ENCODE assay signal across 16 cellular contexts in genomic region chr6:3284436-3284876, GRCh38. TPM values are rescaled to one million over a fixed set of nuclear protein-coding genes. Genes with fewer than 3 reads are reported as not detected.
A peak's percentile ranks its signal among the peaks of the same experiment; 100 is the strongest.
DNase-seq lines count a peak whose midpoint lies in the region; ATAC-seq and TF ChIP-seq lines count a peak whose summit lies in the region.
"Had no signal": no experiment of that assay in that cellular context is flagged by ENCODE, and none has a peak within 500 bp of the region (broad histone marks: within the 10 kb centered on the region; RNA-seq: fewer than 3 reads in every experiment).

No MANE protein-coding gene starts in this region.

- no peak for ATAC-seq in HG02759 (IDR thresholded peaks at IDR 0.05; ENCODE audit: unreplicated experiment)
- ATAC-seq: heart right ventricle; left lung; naive thymus-derived CD4-positive, alpha-beta T cell had no signal

- no peak overlapping the region for H3K27ac ChIP-seq in spleen
- H3K27ac ChIP-seq: heart right ventricle, left lung had no signal

- peaks cover 0 to 36% (median 0%) of the 10 kb centered on the region in 6 donors for H3K36me3 ChIP-seq in spleen

- no peaks in the 10 kb centered on the region for H3K9me3 ChIP-seq in spleen
- H3K9me3 ChIP-seq: heart right ventricle, left lung had no signal

- 86 to 96% (median 93%) methylated on average over 11 to 17 of the region's 17 CpGs for WGBS in spleen, 5 donors

- intact Hi-C loops in spleen (cut with DNase I; ENCODE audit: low total_unique reads): loop anchor here (10.0 kb wide), 1 partner anchor 170 kb away; the partner anchor contains the start of gene SLC22A23

- CTCF ChIA-PET in HEK293T (lab: Yijun Ruan, JAX): no interaction called here

- peak; percentile 33 for DNase-seq in NCI-H2196 (lab: John Stamatoyannopoulos, UW; ENCODE audit: unreplicated experiment)
- DNase-seq in NCI-H2196 treated with DMSO at 0.1 percent for 48 hours (lab: John Stamatoyannopoulos, UW; ENCODE audit: unreplicated experiment): no peak
- DNase-seq in NCI-H345 (lab: John Stamatoyannopoulos, UW): peak; percentile 65
- peak; percentile 12 to 48 for DNase-seq in hippocampal formation (lab: John Stamatoyannopoulos, UW)
- DNase-seq in spleen: peak; percentile 71
- no peak for DNase-seq in HEK293T (ENCODE audit: extremely low spot score)
- DNase-seq in AG08395 (ENCODE audit: low spot score): no peak
- DNase-seq: activated naive CD4-positive, alpha-beta T cell; heart right ventricle; Karpas-422; naive thymus-derived CD4-positive, alpha-beta T cell; stimulated activated CD4-positive, alpha-beta T cell treated with anti-CD3 and anti-CD28 coated beads, Interleukin-12 subunit alpha, Interleukin-12 subunit beta, amount 100 ng/mL, for 4 hours; trophoblast cell had no signal

- peaks cover 5 to 31% (median 11%) of the 10 kb centered on the region in 6 donors for H3K4me1 ChIP-seq in spleen

- TF ChIP-seq POLR2A in spleen (IDR thresholded peaks at IDR 0.05): no peak

- no peak for TF ChIP-seq CTCF in spleen (IDR thresholded peaks at IDR 0.05 in 8 of 11, conservative IDR thresholded peaks at IDR 0.05 in 3 of 11)

- H3K27me3 ChIP-seq in spleen (replicated peaks in 1 of 7): no peaks in the 10 kb centered on the region
- H3K27me3 ChIP-seq: heart right ventricle, left lung had no signal

- POLR2A ChIA-PET in HEK293T (lab: Yijun Ruan, JAX): no interaction called here

- no peak overlapping the region for H3K4me3 ChIP-seq in spleen
- H3K4me3 ChIP-seq: heart right ventricle, left lung had no signal

TF ChIP-seq in HEK293T, 16 proteins besides CTCF, POLR2A, EP300 and RAD21:
- no peak for TF ChIP-seq L3MBTL2 (conservative IDR thresholded peaks at IDR 0.05)
- no peak for TF ChIP-seq TARDBP (IDR thresholded peaks at IDR 0.05)
- no peak for TF ChIP-seq FOXK2 (IDR thresholded peaks at IDR 0.05)
- no peak for TF ChIP-seq FOXA1 (IDR thresholded peaks at IDR 0.05)
- TF ChIP-seq CTBP1 (IDR thresholded peaks at IDR 0.05; ENCODE audit: borderline replicate concordance): no peak
- TF ChIP-seq ZNF384 (IDR thresholded peaks at IDR 0.05): no peak
- no peak for TF ChIP-seq LEF1 (IDR thresholded peaks at IDR 0.05; ENCODE audit: borderline replicate concordance)
- no peak for TF ChIP-seq HDGF (IDR thresholded peaks at IDR 0.05; ENCODE audit: borderline replicate concordance)
- no peak for TF ChIP-seq SUZ12 (IDR thresholded peaks at IDR 0.05)
- TF ChIP-seq ELF4 (IDR thresholded peaks at IDR 0.05): no peak
- TF ChIP-seq, protein P1, sequence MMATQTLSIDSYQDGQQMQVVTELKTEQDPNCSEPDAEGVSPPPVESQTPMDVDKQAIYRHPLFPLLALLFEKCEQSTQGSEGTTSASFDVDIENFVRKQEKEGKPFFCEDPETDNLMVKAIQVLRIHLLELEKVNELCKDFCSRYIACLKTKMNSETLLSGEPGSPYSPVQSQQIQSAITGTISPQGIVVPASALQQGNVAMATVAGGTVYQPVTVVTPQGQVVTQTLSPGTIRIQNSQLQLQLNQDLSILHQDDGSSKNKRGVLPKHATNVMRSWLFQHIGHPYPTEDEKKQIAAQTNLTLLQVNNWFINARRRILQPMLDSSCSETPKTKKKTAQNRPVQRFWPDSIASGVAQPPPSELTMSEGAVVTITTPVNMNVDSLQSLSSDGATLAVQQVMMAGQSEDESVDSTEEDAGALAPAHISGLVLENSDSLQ (IDR thresholded peaks at IDR 0.05): no peak

RNA-seq across cellular contexts. Expression of gene PSMG4, which starts 25.7 kb away (rescaled TPM):
- total RNA-seq in spleen: 10 to 100 TPM; 12.1 to 21.0 (median 17.3) TPM
- 10 to 100 TPM; 39.0 to 41.6 (median 39.6) TPM for polyA plus RNA-seq in spleen

RNA-seq across cellular contexts. Expression of gene TUBB2B, which starts 57.0 kb away (rescaled TPM):
- total RNA-seq in spleen: 1 to 10 TPM in 2 of 7 donors, under 1 TPM in 4, not detected in 1; 0.39 to 1.6 (median 0.82) TPM
- polyA plus RNA-seq in spleen: 1 to 10 TPM; 1.0 to 2.2 (median 1.3) TPM
- total RNA-seq: activated CD8-positive, alpha-beta memory T cell treated with anti-CD3 and anti-CD28 coated beads for 36 hours had no signal

Comparison
In these comparisons a context has a peak if more than half of its experiments do, and no peak if none do; other contexts are left out.
1. DNase-seq: peak in NCI-H2196 (single experiment), NCI-H345 (single experiment), hippocampal formation (2 of 2) and spleen (single experiment); none in NCI-H2196 treated with DMSO at 0.1 percent for 48 hours (single experiment), HEK293T (single experiment) and AG08395 (single experiment).